In genomic region chr20:44572551-44573500, GRCh38 we compare ENCODE assay signal across 8 cellular contexts.
A peak's percentile ranks its signal among the peaks of the same experiment; 100 is the strongest.
DNase-seq lines count a peak whose midpoint lies in the region; ATAC-seq lines count a peak whose summit lies in the region.

No MANE protein-coding gene starts in this region.

- intact Hi-C loops in head of caudate nucleus (cut with DNase I): no loop called here

- peak; percentile 5 for DNase-seq in DMS79 (lab: John Stamatoyannopoulos, UW)
- DNase-seq in T1000 (lab: John Stamatoyannopoulos, UW): peak; percentile 73
- peak; percentile 23 to 86 (median 72) for DNase-seq in head of caudate nucleus
- DNase-seq in NCI-H187 (lab: John Stamatoyannopoulos, UW): no peak
- DNase-seq in HuH-7.5 (ENCODE audit: low spot score): no peak
- no peak for DNase-seq in NCI-H2107 treated with DMSO at 0.1 percent for 48 hours (lab: John Stamatoyannopoulos, UW; ENCODE audit: unreplicated experiment)

- peaks cover 30% of the 10 kb centered on the region for H3K4me1 ChIP-seq in rectal smooth muscle tissue (ENCODE audit: control insufficient read depth, insufficient read depth, low read length)

- no peak for ATAC-seq in HG03442 (IDR thresholded peaks at IDR 0.05; ENCODE audit: unreplicated experiment)

- H3K36me3 ChIP-seq in rectal smooth muscle tissue (ENCODE audit: control insufficient read depth, insufficient read depth, low read length): no peaks in the 10 kb centered on the region

- H3K27ac ChIP-seq in rectal smooth muscle tissue (ENCODE audit: low read depth, low read length): peak overlapping the region; percentile 95

- H3K9ac ChIP-seq in rectal smooth muscle tissue (ENCODE audit: low read length): no peak overlapping the region

- no peaks in the 10 kb centered on the region for H3K27me3 ChIP-seq in rectal smooth muscle tissue (ENCODE audit: control insufficient read depth, insufficient read depth, low read length)

- H3K4me3 ChIP-seq in rectal smooth muscle tissue (ENCODE audit: low read length): peak overlapping the region; percentile 25

Comparison
In these comparisons a context has a peak if more than half of its experiments do, and no peak if none do; other contexts are left out.
1. DNase-seq: peak in DMS79 (single experiment), T1000 (single experiment) and head of caudate nucleus (42 of 42); none in NCI-H187 (0 of 2), HuH-7.5 (single experiment) and NCI-H2107 treated with DMSO at 0.1 percent for 48 hours (single experiment).